In genomic region chr20:24972341-24972740, GRCh38 we compare ENCODE assay signal across 31 cellular contexts. TPM values are rescaled to one million over a fixed set of nuclear protein-coding genes. Genes with fewer than 3 reads are reported as not detected.
"Had no signal": no experiment of that assay in that cellular context is flagged by ENCODE, and none has a peak within 500 bp of the region (broad histone marks: within the 10 kb centered on the region; RNA-seq: fewer than 3 reads in every experiment).

No MANE protein-coding gene starts in this region.

- H3K9me3 ChIP-seq: adrenal gland, body of pancreas, gastroesophageal sphincter, thyroid gland, upper lobe of right lung had no signal

- H3K4me1 ChIP-seq: body of pancreas, gastroesophageal sphincter, neural progenitor cell, right atrium auricular region, upper lobe of right lung had no signal

- DNase-seq: activated B cell treated with CpG ODN at 0.5 μM for 24 hours; activated CD4-positive, alpha-beta T cell treated with anti-CD3 and anti-CD28 coated beads, Interleukin-2, amount 50 U/mL, for 1 hour; activated effector memory CD4-positive, alpha-beta T cell treated with anti-CD3 and anti-CD28 coated beads, Interleukin-2, amount 50 U/mL, for 16 hours; activated naive CD4-positive, alpha-beta T cell treated with anti-CD3 and anti-CD28 coated beads for 36 hours; activated naive CD8-positive, alpha-beta T cell treated with anti-CD3 and anti-CD28 coated beads for 36 hours; aorta; body of pancreas; cerebellar nuclear complex; cortex of kidney; islet precursor cell; left cardiac atrium; midbrain; naive thymus-derived CD4-positive, alpha-beta T cell; spleen; T-helper 1 cell; thyroid gland; upper lobe of right lung had no signal

- H3K4me3 ChIP-seq: adrenal gland, body of pancreas, cardiac muscle cell, gastroesophageal sphincter, hepatocyte, neural progenitor cell, right atrium auricular region, spleen, thyroid gland, upper lobe of right lung had no signal

- H3K27ac ChIP-seq: adrenal gland, body of pancreas, cardiac muscle cell, gastroesophageal sphincter, hepatocyte, neural progenitor cell, right atrium auricular region, spleen, thyroid gland, upper lobe of right lung had no signal

- H3K27me3 Mint-ChIP-seq: activated B cell treated with CpG ODN at 0.5 μM for 24 hours; activated naive CD8-positive, alpha-beta T cell treated with anti-CD3 and anti-CD28 coated beads for 36 hours; memory B cell; naive thymus-derived CD4-positive, alpha-beta T cell; stimulated activated naive CD8-positive, alpha-beta T cell treated with anti-CD3 and anti-CD28 coated beads, Interleukin-15, Interleukin-2, amounts not matched to agents 100 ng/mL and 50 ng/mL, for 24 hours had no signal

- ATAC-seq: body of pancreas; gastroesophageal sphincter; left cardiac atrium; naive thymus-derived CD4-positive, alpha-beta T cell; upper lobe of right lung had no signal

- H3K4me1 Mint-ChIP-seq: activated naive CD8-positive, alpha-beta T cell treated with anti-CD3 and anti-CD28 coated beads for 36 hours; memory B cell; neural progenitor cell had no signal

- H3K27ac Mint-ChIP-seq: activated B cell treated with CpG ODN at 0.5 μM for 24 hours; activated naive CD4-positive, alpha-beta T cell treated with anti-CD3 and anti-CD28 coated beads for 36 hours; activated naive CD8-positive, alpha-beta T cell treated with anti-CD3 and anti-CD28 coated beads for 36 hours; activated T-helper 1 cell treated with anti-CD3 and anti-CD28 coated beads, Interleukin-12 subunit alpha, Interleukin-12 subunit beta, Interleukin-2, Interleukin-4 antibody, amounts not matched to agents 30 ng/mL and 10 ng/mL and 1 ng/mL, durations not matched to agents 14 hours and 24 hours and 36 hours; memory B cell; naive thymus-derived CD4-positive, alpha-beta T cell; neural progenitor cell; stimulated activated naive CD8-positive, alpha-beta T cell treated with anti-CD3 and anti-CD28 coated beads, Interleukin-15, Interleukin-2, amounts not matched to agents 100 ng/mL and 50 ng/mL, for 24 hours; T-helper 2 cell treated with Interferon-gamma antibody and Interleukin-4, amounts not matched to agents 5 μg/mL and 100 μg/mL, for 36 hours had no signal

- H3K4me3 Mint-ChIP-seq: activated B cell treated with CpG ODN at 0.5 μM for 24 hours; activated naive CD4-positive, alpha-beta T cell treated with anti-CD3 and anti-CD28 coated beads for 36 hours; activated naive CD8-positive, alpha-beta T cell treated with anti-CD3 and anti-CD28 coated beads for 36 hours; activated T-helper 1 cell treated with anti-CD3 and anti-CD28 coated beads, Interleukin-12 subunit alpha, Interleukin-12 subunit beta, Interleukin-2, Interleukin-4 antibody, amounts not matched to agents 30 ng/mL and 10 ng/mL and 1 ng/mL, durations not matched to agents 14 hours and 24 hours and 36 hours; memory B cell; naive thymus-derived CD4-positive, alpha-beta T cell; neural progenitor cell; stimulated activated naive CD8-positive, alpha-beta T cell treated with anti-CD3 and anti-CD28 coated beads, Interleukin-15, Interleukin-2, amounts not matched to agents 100 ng/mL and 50 ng/mL, for 24 hours; T-helper 2 cell treated with Interferon-gamma antibody and Interleukin-4, amounts not matched to agents 5 μg/mL and 100 μg/mL, for 36 hours had no signal

- H3K27me3 ChIP-seq: adrenal gland, body of pancreas, cardiac muscle cell, gastroesophageal sphincter, hepatocyte, neural progenitor cell, right atrium auricular region, spleen, thyroid gland, upper lobe of right lung had no signal

RNA-seq across cellular contexts. Expression of gene CST7, which starts 23.3 kb away (rescaled TPM):
- total RNA-seq: cardiac muscle cell, endothelial cell of umbilical vein, fibroblast of lung, fibroblast of villous mesenchyme, hepatocyte, pulmonary artery endothelial cell had no signal
- polyA plus RNA-seq: endothelial cell of umbilical vein, fibroblast of lung, hepatocyte had no signal
